ENCODE assay signal across 8 cellular contexts in the genomic region with DNA sequence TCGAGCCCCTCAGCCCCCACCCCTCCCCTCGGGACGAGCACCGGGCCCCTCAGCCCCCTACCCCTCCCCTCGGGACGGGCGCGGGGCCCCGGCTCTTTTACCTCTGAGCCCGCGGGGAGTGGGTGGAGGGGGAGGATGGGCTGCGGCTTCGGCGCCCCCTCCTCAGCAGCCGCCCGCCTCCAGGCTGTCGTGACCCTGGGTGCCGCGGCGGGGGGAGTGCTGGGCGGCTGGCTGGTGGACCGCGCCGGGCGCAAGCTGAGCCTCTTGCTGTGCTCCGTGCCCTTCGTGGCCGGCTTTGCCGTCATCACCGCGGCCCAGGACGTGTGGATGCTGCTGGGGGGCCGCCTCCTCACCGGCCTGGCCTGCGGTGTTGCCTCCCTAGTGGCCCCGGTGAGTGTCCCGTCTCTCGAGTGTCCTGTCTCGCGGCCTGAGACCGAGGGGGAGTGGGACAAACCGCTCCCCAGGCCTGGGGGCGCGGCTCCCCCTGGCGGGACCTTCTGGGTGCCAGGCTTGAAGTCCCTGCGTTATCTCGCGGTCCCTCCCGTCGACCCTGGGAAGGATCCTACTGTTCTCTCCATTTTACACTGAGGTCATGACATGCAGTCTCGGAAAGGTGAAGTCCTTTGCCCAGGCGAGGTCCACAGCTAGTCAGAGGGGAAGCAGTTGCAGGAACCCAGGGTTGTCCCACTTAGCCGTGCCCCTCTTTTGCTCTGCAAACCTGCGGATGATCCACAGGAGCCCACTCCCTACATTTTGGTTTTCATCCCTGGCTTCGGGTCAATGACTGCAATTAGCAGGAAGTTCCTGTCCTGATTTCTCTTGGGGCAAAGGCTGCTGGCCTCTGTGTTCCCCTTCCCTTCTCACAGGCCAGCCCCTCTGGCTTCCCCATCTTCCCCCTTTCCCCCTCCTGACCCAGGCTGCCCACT. TPM values are rescaled to one million over a fixed set of nuclear protein-coding genes. Genes with fewer than 3 reads are reported as not detected.
A peak's percentile ranks its signal among the peaks of the same experiment; 100 is the strongest.
DNase-seq lines count a peak whose midpoint lies in the region; ATAC-seq, FAIRE-seq and TF ChIP-seq lines count a peak whose summit lies in the region.

No MANE protein-coding gene starts in this region.

- peaks cover 24% of the 10 kb centered on the region for H3K4me1 ChIP-seq in CD8-positive, alpha-beta T cell (ENCODE audit: insufficient read depth, low read length)
- peaks cover 6% of the 10 kb centered on the region; the same call in 1 of the 2 replicates for H3K4me1 ChIP-seq in HUES64 (ENCODE audit: insufficient read depth, low read length)
- H3K4me1 ChIP-seq in muscle layer of colon (ENCODE audit: insufficient read depth, low read length) = peaks cover 18% of the 10 kb centered on the region

- peak in 4 of 7 experiments; percentile 21 to 67 (median 39) for DNase-seq in CD8-positive, alpha-beta T cell
- DNase-seq in activated B cell treated with CpG ODN at 0.5 μM for 24 hours (peak; percentile 32), epithelial cell of proximal tubule (ENCODE audit: low read depth) (no peak), urothelium cell line (ENCODE audit: low spot score) (peak; percentile 35)
- DNase-seq in activated CD4-positive, CD25-positive, alpha-beta regulatory T cell treated with anti-CD3 and anti-CD28 coated beads, Interleukin-2, amount 50 U/mL, for 72 hours = no peak

- CTCF ChIA-PET in CD8-positive, alpha-beta T cell (lab: Charles Lee) = interaction anchor here (1.2 to 3.5 kb wide), 2 partner anchors 10 to 18 kb away, joined by 3 to 15 read pairs; no protein-coding TSS in a partner anchor
- CTCF ChIA-PET in activated B cell treated with CpG ODN at 0.5 μM for 24 hours (lab: Charles Lee) = interaction anchor here (1.1 to 2.5 kb wide), 5 partner anchors 114 to 188 kb away, joined by 3 to 23 read pairs (median 3); no protein-coding TSS in a partner anchor

- H3K27me3 ChIP-seq in CD8-positive, alpha-beta T cell (ENCODE audit: insufficient read depth, low read length) = peaks cover 30% of the 10 kb centered on the region
- H3K27me3 ChIP-seq in HUES64 (ENCODE audit: insufficient read depth, low read length) (peaks cover 13% of the 10 kb centered on the region; the same call in 1 of the 2 replicates), muscle layer of colon (ENCODE audit: control insufficient read depth in 1 of 2, insufficient read depth in 2 of 2, low read length in 2 of 2) (no peaks in the 10 kb centered on the region)

- peak overlapping the region; percentile 60 for H3K9ac ChIP-seq in HUES64 (ENCODE audit: low read depth, low read length)
- H3K9ac ChIP-seq in muscle layer of colon (ENCODE audit: low read length) = peak overlapping the region; percentile 50

- no peak for ATAC-seq in CD8-positive, alpha-beta T cell
- ATAC-seq in activated B cell treated with CpG ODN at 0.5 μM for 24 hours (ENCODE audit: low read depth) (no peak), GM19324 (IDR thresholded peaks at IDR 0.05; ENCODE audit: low FRiP score, unreplicated experiment) (no peak)

- intact Hi-C loops in CD8-positive, alpha-beta T cell (cut with DNase I, micrococcal nuclease) = loop anchor here (1.0 to 10.0 kb wide), 7 partner anchors 26 to 453 kb away; partner anchors contain the start of genes LRSAM1 (in 1 of the 2), RPL12 (in 1 of the 2) and ZNF79 (in 1 of the 2)
- intact Hi-C loops in activated B cell treated with CpG ODN at 0.5 μM for 24 hours (cut with micrococcal nuclease) = loop anchor here (1.0 to 5.0 kb wide), 5 partner anchors 26 to 457 kb away; partner anchors contain the start of genes STXBP1 and ZNF79

- H3K27ac Mint-ChIP-seq in CD8-positive, alpha-beta T cell = no peak overlapping the region
- peak overlapping the region; percentile 12 for H3K27ac Mint-ChIP-seq in activated B cell treated with CpG ODN at 0.5 μM for 24 hours

- no peak for TF ChIP-seq CTCF in CD8-positive, alpha-beta T cell (IDR thresholded peaks at IDR 0.05)
- TF ChIP-seq CTCF in activated B cell treated with CpG ODN at 0.5 μM for 24 hours (IDR thresholded peaks at IDR 0.05) (no peak), epithelial cell of proximal tubule (conservative IDR thresholded peaks at IDR 0.05; ENCODE audit: low read depth, low read length) (peak; percentile 59)

- H3K27ac ChIP-seq in CD8-positive, alpha-beta T cell (ENCODE audit: low read depth, low read length) = no peak overlapping the region
- H3K27ac ChIP-seq in HUES64 (ENCODE audit: low read depth, low read length) = no peak overlapping the region; the same call in 1 of the 2 replicates
- H3K27ac ChIP-seq in muscle layer of colon (ENCODE audit: low read depth, low read length) = peak overlapping the region; percentile 87

- H3K27me3 Mint-ChIP-seq in CD8-positive, alpha-beta T cell (ENCODE audit: low read depth) = peaks cover 61% of the 10 kb centered on the region
- no peaks in the 10 kb centered on the region for H3K27me3 Mint-ChIP-seq in activated B cell treated with CpG ODN at 0.5 μM for 24 hours

- H3K36me3 Mint-ChIP-seq in CD8-positive, alpha-beta T cell = no peaks in the 10 kb centered on the region
- H3K36me3 Mint-ChIP-seq in activated B cell treated with CpG ODN at 0.5 μM for 24 hours (ENCODE audit: low read depth) = no peaks in the 10 kb centered on the region

- 6% methylated on average over 47 of the region's 55 CpGs for WGBS in HUES64

- H3K4me3 ChIP-seq in CD8-positive, alpha-beta T cell (ENCODE audit: low read depth, low read length) = peak overlapping the region; percentile 49
- H3K4me3 ChIP-seq in HUES64 (ENCODE audit: low read length) = peak overlapping the region; percentile 65
- H3K4me3 ChIP-seq in epithelial cell of proximal tubule (ENCODE audit: low read depth, low read length) = peak overlapping the region; percentile 76
- H3K4me3 ChIP-seq in muscle layer of colon (ENCODE audit: low read depth in 1 of 2, low read length in 2 of 2) = peak overlapping the region; percentile 65 to 73

- POLR2A ChIA-PET in CD8-positive, alpha-beta T cell (lab: Charles Lee) = interaction anchor here (1.3 to 1.8 kb wide), 4 partner anchors 10 to 53 kb away, joined by 3 to 10 read pairs (median 4); partner anchors contain the start of gene RPL12
- POLR2A ChIA-PET in activated B cell treated with CpG ODN at 0.5 μM for 24 hours (lab: Charles Lee) = interaction anchor here (0.6 to 2.3 kb wide), 4 partner anchors 26 to 177 kb away, joined by 4 to 44 read pairs (median 16); partner anchors contain the start of genes LRSAM1, RPL12 and ZNF79

- FAIRE-seq in urothelium cell line (lab: Jason Lieb, UNC) = no peak

- H3K4me1 Mint-ChIP-seq in CD8-positive, alpha-beta T cell (ENCODE audit: low read depth) = peaks cover 17% of the 10 kb centered on the region
- peaks cover 10% of the 10 kb centered on the region for H3K4me1 Mint-ChIP-seq in activated B cell treated with CpG ODN at 0.5 μM for 24 hours

- no peaks in the 10 kb centered on the region for H3K36me3 ChIP-seq in CD8-positive, alpha-beta T cell (ENCODE audit: insufficient read depth, low read length)
- peaks cover 10% of the 10 kb centered on the region for H3K36me3 ChIP-seq in HUES64 (ENCODE audit: insufficient read depth, low read length)
- peaks cover 28% of the 10 kb centered on the region for H3K36me3 ChIP-seq in muscle layer of colon (ENCODE audit: insufficient read depth, low read length)

- peak overlapping the region; percentile 76 for H3K4me3 Mint-ChIP-seq in CD8-positive, alpha-beta T cell
- peak overlapping the region; percentile 83 for H3K4me3 Mint-ChIP-seq in activated B cell treated with CpG ODN at 0.5 μM for 24 hours

- H3K9me3 Mint-ChIP-seq in CD8-positive, alpha-beta T cell = no peaks in the 10 kb centered on the region
- H3K9me3 Mint-ChIP-seq in activated B cell treated with CpG ODN at 0.5 μM for 24 hours = no peaks in the 10 kb centered on the region

- H3K9me3 ChIP-seq in CD8-positive, alpha-beta T cell (ENCODE audit: low read length) = no peaks in the 10 kb centered on the region
- H3K9me3 ChIP-seq in HUES64 (ENCODE audit: insufficient read depth, low read depth, low read length) (no peaks in the 10 kb centered on the region), muscle layer of colon (ENCODE audit: low read length) (no peaks in the 10 kb centered on the region)

RNA-seq across cellular contexts. Expression of gene SLC2A8, which starts 1.0 kb away (rescaled TPM):
- total RNA-seq in CD8-positive, alpha-beta T cell = 1 to 10 TPM; 3.6 to 3.9 TPM
- polyA plus RNA-seq in HUES64 (2013, experiment 1 of 2) = 18.7 TPM
- polyA plus RNA-seq in HUES64 (2013, experiment 2 of 2) = 14.5 TPM
- total RNA-seq in activated B cell treated with CpG ODN at 0.5 μM for 24 hours (13.4 and 17.1 TPM in 2 replicates), epithelial cell of proximal tubule (14.8 and 18.2 TPM in 2 replicates)

RNA-seq across cellular contexts. Expression of gene ZNF79, which starts 26.2 kb away (rescaled TPM):
- total RNA-seq in CD8-positive, alpha-beta T cell = 1 to 10 TPM; 7.5 to 7.7 TPM
- 5.8 TPM for polyA plus RNA-seq in HUES64 (2013, experiment 1 of 2)
- polyA plus RNA-seq in HUES64 (2013, experiment 2 of 2) = 5.2 TPM
- 13.5 and 14.0 TPM in 2 replicates for total RNA-seq in activated B cell treated with CpG ODN at 0.5 μM for 24 hours
- total RNA-seq in epithelial cell of proximal tubule = 4.7 and 7.4 TPM in 2 replicates

RNA-seq across cellular contexts. Expression of gene RPL12, which starts 53.2 kb away (rescaled TPM):
- 1,000 to 10,000 TPM; 1,908 to 1,959 TPM for total RNA-seq in CD8-positive, alpha-beta T cell
- polyA plus RNA-seq in HUES64 (2013, experiment 1 of 2) = 1,412 TPM
- polyA plus RNA-seq in HUES64 (2013, experiment 2 of 2) = 1,543 TPM
- 2,278 and 2,307 TPM in 2 replicates for total RNA-seq in activated B cell treated with CpG ODN at 0.5 μM for 24 hours
- 3,182 and 3,187 TPM in 2 replicates for total RNA-seq in epithelial cell of proximal tubule

RNA-seq across cellular contexts. Expression of gene LRSAM1, which starts 53.3 kb away (rescaled TPM):
- total RNA-seq in CD8-positive, alpha-beta T cell = 10 to 100 TPM; 11.7 to 14.0 TPM
- 9.9 TPM for polyA plus RNA-seq in HUES64 (2013, experiment 1 of 2)
- 11.4 TPM for polyA plus RNA-seq in HUES64 (2013, experiment 2 of 2)
- total RNA-seq in activated B cell treated with CpG ODN at 0.5 μM for 24 hours (19.4 and 23.9 TPM in 2 replicates), epithelial cell of proximal tubule (14.5 and 17.1 TPM in 2 replicates)

Comparison
In these comparisons a context has a peak if more than half of its experiments do, and no peak if none do; other contexts are left out.
1. DNase-seq: peak in CD8-positive, alpha-beta T cell (4 of 7), activated B cell treated with CpG ODN at 0.5 μM for 24 hours (single experiment) and urothelium cell line (single experiment); none in epithelial cell of proximal tubule (single experiment) and activated CD4-positive, CD25-positive, alpha-beta regulatory T cell treated with anti-CD3 and anti-CD28 coated beads, Interleukin-2, amount 50 U/mL, for 72 hours (single experiment).
2. Peak in every context shown above with its lines, with median percentiles within 50 percentile points of each other: H3K4me3 ChIP-seq.